ENCODE assay signal across 8 cellular contexts in genomic region chr17:74862108-74862901, GRCh38. TPM values are rescaled to one million over a fixed set of nuclear protein-coding genes. Genes with fewer than 3 reads are reported as not detected.
DNase-seq lines count a peak whose midpoint lies in the region; ATAC-seq, FAIRE-seq and TF ChIP-seq lines count a peak whose summit lies in the region.

No MANE protein-coding gene starts in this region.

- H3K27ac ChIP-seq in Panc1 (ENCODE audit: low read length) (no peak overlapping the region), prostate gland (no peak overlapping the region), vagina (no peak overlapping the region)

- TF ChIP-seq POLR2A in prostate gland (IDR thresholded peaks at IDR 0.05) (no peak), vagina (IDR thresholded peaks at IDR 0.05) (no peak)

- in situ Hi-C loops in Panc1 (cut with HindIII; ENCODE audit: low pct_unique_long_range_greater_than_20kb, low sequenced_read_pairs), result no loop called here

- intact Hi-C loops in Panc1 (cut with micrococcal nuclease; ENCODE audit: unreplicated experiment) (loop anchor here (1.0 to 5.0 kb wide), 2 partner anchors 71 to 120 kb away; no protein-coding TSS in a partner anchor), prostate gland (cut with DNase I) (no loop called here), vagina (cut with DNase I) (loop anchor here (5.0 kb wide), 1 partner anchor 70 kb away; no protein-coding TSS in a partner anchor)

- peaks cover 21% of the 10 kb centered on the region for H3K27me3 ChIP-seq in Panc1 (ENCODE audit: control insufficient read depth, insufficient read depth, low read length)
- peaks cover 27% of the 10 kb centered on the region for H3K27me3 ChIP-seq in prostate gland (replicated peaks; ENCODE audit: insufficient read depth)
- H3K27me3 ChIP-seq in vagina, result peaks cover 17% of the 10 kb centered on the region

- H3K9me3 ChIP-seq in Panc1 (ENCODE audit: control insufficient read depth, insufficient read depth, low read depth, low read length) (no peaks in the 10 kb centered on the region), prostate gland (no peaks in the 10 kb centered on the region), vagina (no peaks in the 10 kb centered on the region)

- peak; percentile 36 for FAIRE-seq in GM18507 (lab: Jason Lieb, UNC)

- peaks cover 21% of the 10 kb centered on the region for H3K4me1 ChIP-seq in Panc1 (ENCODE audit: control insufficient read depth, insufficient read depth, low read length)
- peaks cover 8% of the 10 kb centered on the region for H3K4me1 ChIP-seq in prostate gland (replicated peaks)
- H3K4me1 ChIP-seq in vagina, result peaks cover 25% of the 10 kb centered on the region

- ATAC-seq in Panc1 (peak; percentile 62), HG03521 (IDR thresholded peaks at IDR 0.05; ENCODE audit: unreplicated experiment) (no peak)

- BruUV-seq in Panc1 (replicated peaks; lab: Mats Ljungman, UMichigan), result no TSS peak

- TF ChIP-seq CTCF in AG04449 (IDR thresholded peaks at IDR 0.05; ENCODE audit: insufficient read depth, low read length, missing control alignments) (peak; percentile 74), Panc1 (IDR thresholded peaks at IDR 0.05) (peak; percentile 92), prostate gland (IDR thresholded peaks at IDR 0.05) (peak in 3 of 4 experiments; percentile 27 to 53 (median 38)), vagina (IDR thresholded peaks at IDR 0.05) (peak; percentile 37 to 53 (median 46))

- H3K4me3 ChIP-seq in AG04449 (ENCODE audit: low read depth, low read length) (no peak overlapping the region), Panc1 (ENCODE audit: low read depth in 2 of 2, low read length in 2 of 2) (peak overlapping the region in 1 of 2 experiments; percentile 29; a peak in 2 of 4 replicates), prostate gland (no peak overlapping the region), vagina (peak overlapping the region; percentile 11 to 39)

- H3K36me3 ChIP-seq in Panc1 (ENCODE audit: control insufficient read depth, insufficient read depth, low read length), result 0 out of 2 replicates have a peak, but pooled peaks cover 4% of the 10 kb centered on the region
- no peaks in the 10 kb centered on the region for H3K36me3 ChIP-seq in prostate gland
- H3K36me3 ChIP-seq in vagina, result no peaks in the 10 kb centered on the region

- POLR2A ChIA-PET in AG04449 (lab: Yijun Ruan, JAX) (interaction anchor here (1.3 kb wide), 1 partner anchor 10 kb away, joined by 7 read pairs; the partner anchor contains the start of gene FDXR), Panc1 (lab: Charles Lee) (interaction anchor here (0.7 to 1.5 kb wide), 2 partner anchors 11 to 19 kb away, joined by 4 to 5 read pairs; no protein-coding TSS in a partner anchor)

- 61% methylated on average over 25 of the region's 25 CpGs for WGBS in prostate gland

- DNase-seq in AG04449 (ENCODE audit: low read depth, low spot score) (no peak), GM18507 (ENCODE audit: extremely low spot score, insufficient read length, low read depth) (peak; percentile 45), Panc1 (ENCODE audit: low read depth, low spot score) (no peak), globus pallidus (ENCODE audit: low spot score) (peak; percentile 72), prostate gland (ENCODE audit: low spot score) (no peak), vagina (ENCODE audit: extremely low spot score in 2 of 2) (no peak)
- DNase-seq in activated effector memory CD4-positive, alpha-beta T cell treated with anti-CD3 and anti-CD28 coated beads, Interleukin-2, amount 50 U/mL, for 16 hours, result peak; percentile 89

- CTCF ChIA-PET in AG04449 (lab: Yijun Ruan, JAX), result interaction anchor here (0.5 to 20.6 kb wide), 22 partner anchors 7 to 205 kb away, joined by 3 to 692 read pairs (median 10); partner anchors contain the start of genes FDXR, NAT9, NHERF1 and RAB37
- CTCF ChIA-PET in Panc1 (lab: Charles Lee), result interaction anchor here (0.6 to 2.5 kb wide), 11 partner anchors 10 to 332 kb away, joined by 3 to 24 read pairs (median 3); partner anchors contain the start of gene HID1

RNA-seq across cellular contexts. Expression of gene GRIN2C, which starts 2.6 kb away (rescaled TPM):
- total RNA-seq in Panc1 (2021; ENCODE audit: unreplicated experiment) (0.10 TPM), prostate gland (1 to 10 TPM in 1 of 2 donors, not detected in 1; 3.6 TPM), vagina (not detected)
- polyA plus RNA-seq in Panc1 (2012; ENCODE audit: insufficient read length), result 0.11 TPM

RNA-seq across cellular contexts. Expression of gene FDXR, which starts 10.5 kb away (rescaled TPM):
- 21.8 TPM for total RNA-seq in Panc1 (2021; ENCODE audit: unreplicated experiment)
- polyA plus RNA-seq in Panc1 (2012; ENCODE audit: insufficient read length), result 18.4 TPM
- 100 to 1,000 TPM in 1 of 2 donors, 10 to 100 TPM in 1; 24.6 to 182 TPM for total RNA-seq in prostate gland
- total RNA-seq in vagina, result 16.0 TPM

RNA-seq across cellular contexts. Expression of gene FADS6, which starts 31.1 kb away (rescaled TPM):
- total RNA-seq in Panc1 (2021; ENCODE audit: unreplicated experiment), result not detected
- polyA plus RNA-seq in Panc1 (2012; ENCODE audit: insufficient read length), result 0.59 TPM
- total RNA-seq in prostate gland, result not detected
- total RNA-seq in vagina, result 1.5 TPM

Comparison
In these comparisons a context has a peak if more than half of its experiments do, and no peak if none do; other contexts are left out.
1. DNase-seq: peak in GM18507 (single experiment), activated effector memory CD4-positive, alpha-beta T cell treated with anti-CD3 and anti-CD28 coated beads, Interleukin-2, amount 50 U/mL, for 16 hours (single experiment) and globus pallidus (single experiment); none in AG04449 (single experiment), Panc1 (single experiment), prostate gland (single experiment) and vagina (0 of 2).
2. H3K4me3 ChIP-seq: peak in vagina (2 of 2); none in AG04449 (single experiment) and prostate gland (0 of 2).
3. CTCF ChIP-seq: peak in every context shown above with its lines; median percentile 92 in Panc1; 74 in AG04449; 46 in vagina; 38 in prostate gland.